In genomic region chr2:225512873-225513580, GRCh38 we compare ENCODE assay signal across 2 cellular contexts.
TF ChIP-seq lines count a peak whose summit lies in the region.

No MANE protein-coding gene starts in this region.

TF ChIP-seq in IMR-90, 13 proteins besides CTCF, POLR2A, EP300 and RAD21 (continued from another document):
- TF ChIP-seq RCOR1 (IDR thresholded peaks at IDR 0.05; ENCODE audit: insufficient replicate concordance, low read length) = no peak

TF ChIP-seq in K562, 482 proteins besides CTCF, POLR2A, EP300 and RAD21 (continued from another document):
- TF ChIP-seq, protein P1, sequence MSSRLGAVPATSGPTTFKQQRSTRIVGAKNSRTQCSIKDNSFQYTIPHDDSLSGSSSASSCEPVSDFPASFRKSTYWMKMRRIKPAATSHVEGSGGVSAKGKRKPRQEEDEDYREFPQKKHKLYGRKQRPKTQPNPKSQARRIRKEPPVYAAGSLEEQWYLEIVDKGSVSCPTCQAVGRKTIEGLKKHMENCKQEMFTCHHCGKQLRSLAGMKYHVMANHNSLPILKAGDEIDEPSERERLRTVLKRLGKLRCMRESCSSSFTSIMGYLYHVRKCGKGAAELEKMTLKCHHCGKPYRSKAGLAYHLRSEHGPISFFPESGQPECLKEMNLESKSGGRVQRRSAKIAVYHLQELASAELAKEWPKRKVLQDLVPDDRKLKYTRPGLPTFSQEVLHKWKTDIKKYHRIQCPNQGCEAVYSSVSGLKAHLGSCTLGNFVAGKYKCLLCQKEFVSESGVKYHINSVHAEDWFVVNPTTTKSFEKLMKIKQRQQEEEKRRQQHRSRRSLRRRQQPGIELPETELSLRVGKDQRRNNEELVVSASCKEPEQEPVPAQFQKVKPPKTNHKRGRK (tag; IDR thresholded peaks at IDR 0.05) = 0 out of 2 replicates have a peak, but pooled peaks have one; percentile 3
- TF ChIP-seq SMC3 (conservative IDR thresholded peaks at IDR 0.05; ENCODE audit: insufficient read depth, low read depth, low read length) (no peak), ATF3 (IDR thresholded peaks at IDR 0.05) (no peak), ATF3 (CRISPR knock-in tag; conservative IDR thresholded peaks at IDR 0.05) (no peak), YBX1 (IDR thresholded peaks at IDR 0.05) (no peak)
